In genomic region chr12:96091833-96092232, GRCh38 we compare ENCODE assay signal across 15 cellular contexts. TPM values are rescaled to one million over a fixed set of nuclear protein-coding genes. Genes with fewer than 3 reads are reported as not detected.
DNase-seq lines count a peak whose midpoint lies in the region; TF ChIP-seq lines count a peak whose summit lies in the region.
"Had no signal": no experiment of that assay in that cellular context is flagged by ENCODE, and none has a peak within 500 bp of the region (broad histone marks: within the 10 kb centered on the region; RNA-seq: fewer than 3 reads in every experiment).

No MANE protein-coding gene starts in this region.

- H2BK12ac ChIP-seq in mesenchymal stem cell (ENCODE audit: low read length in 2 of 2) = no peak overlapping the region

- H3K36me3 ChIP-seq in BLaER1 (no peaks in the 10 kb centered on the region; the same call in 1 of the 2 replicates), H7 (replicated peaks; ENCODE audit: control insufficient read depth, insufficient read depth, low read length) (no peaks in the 10 kb centered on the region), PC-9 (ENCODE audit: low read depth) (no peaks in the 10 kb centered on the region; the same call in 1 of the 2 replicates), mesenchymal stem cell (ENCODE audit: control insufficient read depth in 1 of 2, insufficient read depth in 2 of 2, low read depth in 1 of 2, low read length in 2 of 2) (no peaks in the 10 kb centered on the region)

- no peak overlapping the region for H3K4me3 ChIP-seq in BLaER1
- H3K4me3 ChIP-seq in H7 (ENCODE audit: insufficient read depth, low read depth, low read length) = no peak overlapping the region
- H3K4me3 ChIP-seq in PC-9 = no peak overlapping the region
- H3K4me3 ChIP-seq in epithelial cell of proximal tubule (ENCODE audit: low read depth, low read length) = no peak overlapping the region
- H3K4me3 ChIP-seq in mesenchymal stem cell (ENCODE audit: insufficient read depth in 1 of 2, low read depth in 1 of 2, low read length in 2 of 2) = no peak overlapping the region
- H3K4me3 ChIP-seq: GM23248 had no signal

- no peak overlapping the region for H4K8ac ChIP-seq in mesenchymal stem cell (ENCODE audit: low read length)

- H3K27me3 ChIP-seq in BLaER1 (no peaks in the 10 kb centered on the region), H7 (ENCODE audit: control insufficient read depth, insufficient read depth, low read length) (no peaks in the 10 kb centered on the region; the same call in 1 of the 2 replicates), PC-9 (ENCODE audit: insufficient read depth, low read depth) (no peaks in the 10 kb centered on the region), mesenchymal stem cell (ENCODE audit: control insufficient read depth in 1 of 2, insufficient read depth in 1 of 2, low read length in 2 of 2) (no peaks in the 10 kb centered on the region)

- H4K20me1 ChIP-seq in BLaER1 = no peaks in the 10 kb centered on the region
- H4K20me1 ChIP-seq in PC-9 (ENCODE audit: insufficient read depth) = no peaks in the 10 kb centered on the region

- H4K91ac ChIP-seq in mesenchymal stem cell (ENCODE audit: low read length) = no peak overlapping the region

- BruUV-seq in PC-9 (replicated peaks; lab: Mats Ljungman, UMichigan) = no TSS peak

- in situ Hi-C loops in GM13976 (cut with MboI; ENCODE audit: low sequenced_read_pairs, unreplicated experiment) = no loop called here

- peaks cover 6% of the 10 kb centered on the region for H3K9me3 Mint-ChIP-seq in activated T-cell treated with anti-CD3 and anti-CD28 coated beads, Interleukin-2, amount 50 U/mL, for 24 hours

- no peak overlapping the region for H3K14ac ChIP-seq in mesenchymal stem cell (ENCODE audit: low read length in 2 of 2)

- H3K27ac ChIP-seq in BLaER1 = peak overlapping the region; percentile 87; the same call in 1 of the 2 replicates
- peak overlapping the region; percentile 97; the same call in 1 of the 2 replicates for H3K27ac ChIP-seq in PC-9
- H3K27ac ChIP-seq in mesenchymal stem cell (ENCODE audit: low read length, poor library complexity, severe bottlenecking) = no peak overlapping the region
- H3K27ac ChIP-seq: GM23248 had no signal

- H3K27me3 Mint-ChIP-seq in activated T-cell treated with anti-CD3 and anti-CD28 coated beads, Interleukin-2, amount 50 U/mL, for 24 hours = no peaks in the 10 kb centered on the region
- H3K27me3 Mint-ChIP-seq: stimulated activated memory B cell treated with anti-CD40 and anti-IgM and Interleukin-4, amounts not matched to agents 10 μg/mL and 1 μg/mL and 100 μg/mL, for 72 hours had no signal

- H3K9ac ChIP-seq in BLaER1 (no peak overlapping the region), mesenchymal stem cell (ENCODE audit: low read length) (no peak overlapping the region)
- H3K9ac ChIP-seq: GM23248 had no signal

- H3K4me3 Mint-ChIP-seq in activated T-cell treated with anti-CD3 and anti-CD28 coated beads, Interleukin-2, amount 50 U/mL, for 24 hours = no peak overlapping the region
- H3K4me3 Mint-ChIP-seq: nephron; stimulated activated memory B cell treated with anti-CD40 and anti-IgM and Interleukin-4, amounts not matched to agents 10 μg/mL and 1 μg/mL and 100 μg/mL, for 72 hours had no signal

- no peak overlapping the region for H2BK120ac ChIP-seq in mesenchymal stem cell (ENCODE audit: low read depth, low read length)

- H3K4me2 ChIP-seq in BLaER1 (no peak overlapping the region), PC-9 (no peak overlapping the region), mesenchymal stem cell (ENCODE audit: low read length, poor library complexity, severe bottlenecking) (no peak overlapping the region)

- peaks cover 43% of the 10 kb centered on the region for H3K4me1 ChIP-seq in BLaER1
- peaks cover 46% of the 10 kb centered on the region for H3K4me1 ChIP-seq in PC-9 (replicated peaks; ENCODE audit: insufficient read depth)
- peaks cover 2% of the 10 kb centered on the region for H3K4me1 ChIP-seq in mesenchymal stem cell (ENCODE audit: control insufficient read depth, insufficient read depth, low read depth, low read length)

- H3K79me2 ChIP-seq in PC-9 (ENCODE audit: low read depth) = no peaks in the 10 kb centered on the region

- H3F3A ChIP-seq in PC-9 (ENCODE audit: insufficient read depth, low read depth) = peaks cover 38% of the 10 kb centered on the region

- H2AFZ ChIP-seq in PC-9 = no peak overlapping the region
- H2AFZ ChIP-seq in mesenchymal stem cell (ENCODE audit: low read depth, low read length) = no peak overlapping the region
- H2AFZ ChIP-seq: GM23248 had no signal

- no peak overlapping the region for H2BK5ac ChIP-seq in mesenchymal stem cell (ENCODE audit: low read depth, low read length, poor library complexity, severe bottlenecking)

- TF ChIP-seq CTCF in PC-9 (conservative IDR thresholded peaks at IDR 0.05) (peak; percentile 31; the same call in 1 of the 2 replicates), epithelial cell of proximal tubule (conservative IDR thresholded peaks at IDR 0.05; ENCODE audit: low read depth, low read length) (peak; percentile 33), GM13976 (IDR thresholded peaks at IDR 0.05; ENCODE audit: borderline replicate concordance, control extremely low read depth, extremely low read depth, insufficient read depth, missing control alignments) (no peak)

- H3K9me3 ChIP-seq in BLaER1 = peaks cover 57% of the 10 kb centered on the region
- H3K9me3 ChIP-seq in PC-9 (ENCODE audit: insufficient read depth, low read depth) = peaks cover 9% of the 10 kb centered on the region; the same call in 1 of the 2 replicates
- H3K9me3 ChIP-seq in mesenchymal stem cell (ENCODE audit: control insufficient read depth, low read length) = peaks cover 18% of the 10 kb centered on the region

- CTCF ChIA-PET in PC-9 (lab: Charles Lee) = no interaction called here

- H2AK5ac ChIP-seq in mesenchymal stem cell (ENCODE audit: low read length, severe bottlenecking) = no peak overlapping the region

- H2BK15ac ChIP-seq in mesenchymal stem cell (ENCODE audit: low read depth, poor library complexity, severe bottlenecking) = no peak overlapping the region

- DNase-seq in H7 (peak; percentile 48), PC-9 (peak in 1 of 2 experiments; percentile 64), epithelial cell of proximal tubule (ENCODE audit: low read depth) (no peak), mesenchymal stem cell (no peak), GM13976 (ENCODE audit: low spot score) (no peak), middle frontal gyrus (ENCODE audit: extremely low spot score, low spot score) (no peak)
- DNase-seq in activated T-cell treated with anti-CD3 and anti-CD28 coated beads, Interleukin-2, amount 50 U/mL, for 24 hours = no peak
- DNase-seq: activated CD4-positive, alpha-beta T cell treated with anti-CD3 and anti-CD28 coated beads for 1 hour; cerebellar nuclear complex; GM23248; T-helper 1 cell had no signal

- no peaks in the 10 kb centered on the region for H3K9me2 ChIP-seq in PC-9 (ENCODE audit: insufficient read depth)

- intact Hi-C loops in PC-9 (cut with micrococcal nuclease; ENCODE audit: unreplicated experiment) = no loop called here

- POLR2A ChIA-PET in PC-9 (lab: Charles Lee; ENCODE audit: unreplicated experiment) = no interaction called here

- H3K79me1 ChIP-seq in mesenchymal stem cell (replicated peaks; ENCODE audit: low read length, poor library complexity, severe bottlenecking) = no peaks in the 10 kb centered on the region

- no peak overlapping the region for H3K23ac ChIP-seq in mesenchymal stem cell (ENCODE audit: low read length in 2 of 2)

- H3K4ac ChIP-seq in mesenchymal stem cell (ENCODE audit: low read depth in 1 of 2, low read length in 2 of 2) = no peak overlapping the region

- no peak overlapping the region for H3K27ac Mint-ChIP-seq in activated T-cell treated with anti-CD3 and anti-CD28 coated beads, Interleukin-2, amount 50 U/mL, for 24 hours
- H3K27ac Mint-ChIP-seq: activated naive CD4-positive, alpha-beta T cell treated with anti-CD3 and anti-CD28 coated beads, Interleukin-2, amount 50 U/mL, for 72 hours; nephron; stimulated activated memory B cell treated with anti-CD40 and anti-IgM and Interleukin-4, amounts not matched to agents 10 μg/mL and 1 μg/mL and 100 μg/mL, for 72 hours had no signal

- peaks cover 14% of the 10 kb centered on the region for H3K4me1 Mint-ChIP-seq in activated T-cell treated with anti-CD3 and anti-CD28 coated beads, Interleukin-2, amount 50 U/mL, for 24 hours (ENCODE audit: low read depth)

- H3K36me3 Mint-ChIP-seq in activated T-cell treated with anti-CD3 and anti-CD28 coated beads, Interleukin-2, amount 50 U/mL, for 24 hours (ENCODE audit: low read depth) = no peaks in the 10 kb centered on the region

- 87% methylated on average over 1 of the region's 1 CpG for WGBS in mesenchymal stem cell

- no peak overlapping the region for H3K18ac ChIP-seq in mesenchymal stem cell (ENCODE audit: low read depth in 1 of 2, low read length in 2 of 2)

RNA-seq across cellular contexts. Expression of gene LTA4H, which starts 56.4 kb away (rescaled TPM):
- total RNA-seq in H7 (2014; rRNA removed; shearing (Covaris generic)) = 98.7 and 134 TPM in 2 replicates
- total RNA-seq in PC-9 (2021) (115 and 118 TPM in 2 replicates), epithelial cell of proximal tubule (77.2 and 79.6 TPM in 2 replicates)
- polyA plus RNA-seq in mesenchymal stem cell (2013, experiment 1 of 2) = 80.6 TPM
- polyA plus RNA-seq in mesenchymal stem cell (2013, experiment 2 of 2) = 84.4 TPM
